Comparison of ENCODE assay signal across 8 cellular contexts in genomic region chr14:24296341-24297157, GRCh38. TPM values are rescaled to one million over a fixed set of nuclear protein-coding genes. Genes with fewer than 3 reads are reported as not detected.
DNase-seq lines count a peak whose midpoint lies in the region; ATAC-seq and TF ChIP-seq lines count a peak whose summit lies in the region.

No MANE protein-coding gene starts in this region.

- no peaks in the 10 kb centered on the region for H3K27me3 Mint-ChIP-seq in activated CD4-positive, alpha-beta memory T cell treated with anti-CD3 and anti-CD28 coated beads, Interleukin-2, amount 10 ng/mL, durations not matched to agents 7 days and 5 days

- H3K36me3 Mint-ChIP-seq in activated CD4-positive, alpha-beta memory T cell treated with anti-CD3 and anti-CD28 coated beads, Interleukin-2, amount 10 ng/mL, durations not matched to agents 7 days and 5 days (ENCODE audit: low read depth): peaks cover 33% of the 10 kb centered on the region

- no peaks in the 10 kb centered on the region for H3K9me3 Mint-ChIP-seq in activated CD4-positive, alpha-beta memory T cell treated with anti-CD3 and anti-CD28 coated beads, Interleukin-2, amount 10 ng/mL, durations not matched to agents 7 days and 5 days

- CTCF ChIA-PET in activated CD4-positive, alpha-beta memory T cell treated with anti-CD3 and anti-CD28 coated beads, Interleukin-2, amount 10 ng/mL, durations not matched to agents 7 days and 5 days (lab: Charles Lee): interaction anchor here (0.5 to 7.7 kb wide), 22 partner anchors 13 to 289 kb away, joined by 3 to 213 read pairs (median 8); partner anchors contain the start of genes CHMP4A, CIDEB, GMPR2 and IRF9

- H3K4me1 Mint-ChIP-seq in activated CD4-positive, alpha-beta memory T cell treated with anti-CD3 and anti-CD28 coated beads, Interleukin-2, amount 10 ng/mL, durations not matched to agents 7 days and 5 days: peaks cover 46% of the 10 kb centered on the region

- POLR2A ChIA-PET in activated CD4-positive, alpha-beta memory T cell treated with anti-CD3 and anti-CD28 coated beads, Interleukin-2, amount 10 ng/mL, durations not matched to agents 7 days and 5 days (lab: Charles Lee): interaction anchor here (0.6 to 7.3 kb wide), 12 partner anchors 14 to 138 kb away, joined by 3 to 97 read pairs (median 6); partner anchors contain the start of genes CHMP4A, CIDEB, IRF9 and LTB4R

- no peak overlapping the region for H3K4me3 Mint-ChIP-seq in activated CD4-positive, alpha-beta memory T cell treated with anti-CD3 and anti-CD28 coated beads, Interleukin-2, amount 10 ng/mL, durations not matched to agents 7 days and 5 days

- no peak overlapping the region for H3K4me3 ChIP-seq in AG09309 (ENCODE audit: control insufficient read depth, low read depth, low read length)

- ATAC-seq in GM18858 (IDR thresholded peaks at IDR 0.05; ENCODE audit: unreplicated experiment): peak; percentile 55
- ATAC-seq in HG03342 (IDR thresholded peaks at IDR 0.05; ENCODE audit: unreplicated experiment): peak; percentile 51

- peak; percentile 83 for TF ChIP-seq CTCF in AG09309 (IDR thresholded peaks at IDR 0.05; ENCODE audit: control insufficient read depth, insufficient read depth, low read depth, low read length, missing control alignments)

- H3K27ac Mint-ChIP-seq in activated CD4-positive, alpha-beta memory T cell treated with anti-CD3 and anti-CD28 coated beads, Interleukin-2, amount 10 ng/mL, durations not matched to agents 7 days and 5 days: peak overlapping the region; percentile 76

- peak; percentile 67 for DNase-seq in AG09309 (ENCODE audit: low read depth)
- peak; percentile 28 to 66 for DNase-seq in NCI-H526 (lab: John Stamatoyannopoulos, UW)
- DNase-seq in activated CD4-positive, alpha-beta memory T cell treated with anti-CD3 and anti-CD28 coated beads, Interleukin-2, amount 10 ng/mL, durations not matched to agents 7 days and 5 days: peak; percentile 77
- DNase-seq in effector CD8-positive, alpha-beta T cell (lab: John Stamatoyannopoulos, UW): peak; percentile 49
- peak; percentile 37 for DNase-seq in midbrain (lab: John Stamatoyannopoulos, UW)
- DNase-seq in stimulated activated CD8-positive, alpha-beta memory T cell treated with anti-CD3 and anti-CD28 coated beads, Interleukin-7, amount 100 ng/mL, for 4 hours (ENCODE audit: low read depth in 2 of 2): peak; percentile 52 to 64

RNA-seq across cellular contexts. Expression of gene DHRS1, which starts 3.0 kb away (rescaled TPM):
- total RNA-seq in activated CD4-positive, alpha-beta memory T cell treated with anti-CD3 and anti-CD28 coated beads, Interleukin-2, amount 10 ng/mL, durations not matched to agents 7 days and 5 days: 10 to 100 TPM; 31.6 to 33.4 TPM

RNA-seq across cellular contexts. Expression of gene NOP9, which starts 3.1 kb away (rescaled TPM):
- total RNA-seq in activated CD4-positive, alpha-beta memory T cell treated with anti-CD3 and anti-CD28 coated beads, Interleukin-2, amount 10 ng/mL, durations not matched to agents 7 days and 5 days: 10 to 100 TPM; 25.8 to 27.7 TPM

RNA-seq across cellular contexts. Expression of gene CIDEB, which starts 11.2 kb away (rescaled TPM):
- 10 to 100 TPM; 38.4 to 39.6 TPM for total RNA-seq in activated CD4-positive, alpha-beta memory T cell treated with anti-CD3 and anti-CD28 coated beads, Interleukin-2, amount 10 ng/mL, durations not matched to agents 7 days and 5 days

RNA-seq across cellular contexts. Expression of gene LTB4R2, which starts 13.4 kb away (rescaled TPM):
- 10 to 100 TPM; 18.5 to 19.6 TPM for total RNA-seq in activated CD4-positive, alpha-beta memory T cell treated with anti-CD3 and anti-CD28 coated beads, Interleukin-2, amount 10 ng/mL, durations not matched to agents 7 days and 5 days

RNA-seq across cellular contexts. Expression of gene LTB4R, which starts 14.8 kb away (rescaled TPM):
- 10 to 100 TPM; 36.1 to 37.9 TPM for total RNA-seq in activated CD4-positive, alpha-beta memory T cell treated with anti-CD3 and anti-CD28 coated beads, Interleukin-2, amount 10 ng/mL, durations not matched to agents 7 days and 5 days
